ENCODE assay signal across 1 cellular context in genomic region chr2:191863988-191864387, GRCh38.
TF ChIP-seq lines count a peak whose summit lies in the region.

No MANE protein-coding gene starts in this region.

TF ChIP-seq in K562, 482 proteins besides CTCF, POLR2A, EP300 and RAD21:
- TF ChIP-seq ARID3B (CRISPR knock-in tag; IDR thresholded peaks at IDR 0.05; ENCODE audit: borderline replicate concordance) (no peak), HMBOX1 (IDR thresholded peaks at IDR 0.05) (peak; percentile 21; the same call in 1 of the 2 replicates)
